1 cellular context compared by ENCODE assay signal in the genomic region with DNA sequence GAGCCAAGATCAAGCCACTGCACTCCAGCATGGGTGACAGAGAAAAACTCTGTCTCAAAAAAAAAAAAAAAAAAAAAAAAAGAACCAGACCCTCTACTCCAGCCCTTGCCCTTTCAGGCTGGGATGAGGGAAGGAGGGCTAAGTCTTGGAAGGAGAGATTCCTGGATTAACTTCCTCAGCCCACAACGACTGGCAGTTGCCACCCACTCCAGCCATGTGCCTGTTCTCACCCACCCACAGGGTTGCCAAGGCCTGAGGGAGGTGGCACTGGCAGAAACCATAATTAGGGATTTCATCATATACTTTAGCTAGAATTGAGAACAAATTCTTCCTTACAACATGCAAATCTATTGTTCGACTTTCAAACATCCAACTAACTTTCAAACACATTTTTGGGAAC.
TF ChIP-seq lines count a peak whose summit lies in the region.

No MANE protein-coding gene starts in this region.

TF ChIP-seq in HEK293, 187 proteins besides CTCF, POLR2A, EP300 and RAD21 (continued from another document):
- TF ChIP-seq PRDM6 (tag by site-specific recombination; IDR thresholded peaks at IDR 0.05) (no peak), BCL11A (tag by site-specific recombination; IDR thresholded peaks at IDR 0.05; ENCODE audit: low read depth) (no peak), ZNF654 (tag by site-specific recombination; IDR thresholded peaks at IDR 0.05; ENCODE audit: low read depth) (no peak), ZBTB26 (tag by site-specific recombination; optimal IDR thresholded peaks at IDR 0.05) (no peak), TRIM28 (IDR thresholded peaks at IDR 0.05; ENCODE audit: borderline replicate concordance, low read length) (no peak), ZNF24 (tag by site-specific recombination; IDR thresholded peaks at IDR 0.05) (no peak), SCRT2 (tag by site-specific recombination; IDR thresholded peaks at IDR 0.05) (no peak), ZNF416 (tag by site-specific recombination; IDR thresholded peaks at IDR 0.05) (no peak), ZNF266 (tag by site-specific recombination; IDR thresholded peaks at IDR 0.05; ENCODE audit: low read depth) (no peak), ZFHX2 (tag by site-specific recombination; conservative IDR thresholded peaks at IDR 0.05) (peak; percentile 87), ZNF449 (tag by site-specific recombination; IDR thresholded peaks at IDR 0.05) (no peak), SP2 (tag by site-specific recombination; IDR thresholded peaks at IDR 0.05) (no peak), ZNF521 (tag by site-specific recombination; IDR thresholded peaks at IDR 0.05) (no peak), ZNF529 (tag by site-specific recombination; IDR thresholded peaks at IDR 0.05; ENCODE audit: insufficient replicate concordance) (no peak)
- TF ChIP-seq, protein P1, sequence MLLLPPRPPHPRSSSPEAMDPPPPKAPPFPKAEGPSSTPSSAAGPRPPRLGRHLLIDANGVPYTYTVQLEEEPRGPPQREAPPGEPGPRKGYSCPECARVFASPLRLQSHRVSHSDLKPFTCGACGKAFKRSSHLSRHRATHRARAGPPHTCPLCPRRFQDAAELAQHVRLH (tag by site-specific recombination; IDR thresholded peaks at IDR 0.05) = no peak
- TF ChIP-seq, protein P2, sequence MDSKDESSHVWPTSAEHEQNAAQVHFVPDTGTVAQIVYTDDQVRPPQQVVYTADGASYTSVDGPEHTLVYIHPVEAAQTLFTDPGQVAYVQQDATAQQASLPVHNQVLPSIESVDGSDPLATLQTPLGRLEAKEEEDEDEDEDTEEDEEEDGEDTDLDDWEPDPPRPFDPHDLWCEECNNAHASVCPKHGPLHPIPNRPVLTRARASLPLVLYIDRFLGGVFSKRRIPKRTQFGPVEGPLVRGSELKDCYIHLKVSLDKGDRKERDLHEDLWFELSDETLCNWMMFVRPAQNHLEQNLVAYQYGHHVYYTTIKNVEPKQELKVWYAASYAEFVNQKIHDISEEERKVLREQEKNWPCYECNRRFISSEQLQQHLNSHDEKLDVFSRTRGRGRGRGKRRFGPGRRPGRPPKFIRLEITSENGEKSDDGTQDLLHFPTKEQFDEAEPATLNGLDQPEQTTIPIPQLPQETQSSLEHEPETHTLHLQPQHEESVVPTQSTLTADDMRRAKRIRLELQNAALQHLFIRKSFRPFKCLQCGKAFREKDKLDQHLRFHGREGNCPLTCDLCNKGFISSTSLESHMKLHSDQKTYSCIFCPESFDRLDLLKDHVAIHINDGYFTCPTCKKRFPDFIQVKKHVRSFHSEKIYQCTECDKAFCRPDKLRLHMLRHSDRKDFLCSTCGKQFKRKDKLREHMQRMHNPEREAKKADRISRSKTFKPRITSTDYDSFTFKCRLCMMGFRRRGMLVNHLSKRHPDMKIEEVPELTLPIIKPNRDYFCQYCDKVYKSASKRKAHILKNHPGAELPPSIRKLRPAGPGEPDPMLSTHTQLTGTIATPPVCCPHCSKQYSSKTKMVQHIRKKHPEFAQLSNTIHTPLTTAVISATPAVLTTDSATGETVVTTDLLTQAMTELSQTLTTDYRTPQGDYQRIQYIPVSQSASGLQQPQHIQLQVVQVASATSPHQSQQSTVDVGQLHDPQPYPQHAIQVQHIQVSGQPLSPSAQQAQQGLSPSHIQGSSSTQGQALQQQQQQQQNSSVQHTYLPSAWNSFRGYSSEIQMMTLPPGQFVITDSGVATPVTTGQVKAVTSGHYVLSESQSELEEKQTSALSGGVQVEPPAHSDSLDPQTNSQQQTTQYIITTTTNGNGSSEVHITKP (tag by site-specific recombination; IDR thresholded peaks at IDR 0.05) = peak; percentile 65
